Comparison of ENCODE assay signal across 1 cellular context in genomic region chr20:34621383-34622367, GRCh38.
TF ChIP-seq lines count a peak whose summit lies in the region.

No MANE protein-coding gene starts in this region.

TF ChIP-seq in HepG2, 621 proteins besides CTCF, POLR2A, EP300 and RAD21 (continued from another document and continues in another):
- TF ChIP-seq ZHX2 (IDR thresholded peaks at IDR 0.05; ENCODE audit: low read depth) (peak; percentile 66; the same call in 1 of the 2 replicates), ZHX2 (CRISPR knock-in tag; IDR thresholded peaks at IDR 0.05; ENCODE audit: borderline replicate concordance) (no peak), YEATS2 (CRISPR knock-in tag; IDR thresholded peaks at IDR 0.05; ENCODE audit: borderline replicate concordance) (peak; percentile 83; the same call in 1 of the 2 replicates), ZNF883 (CRISPR knock-in tag; IDR thresholded peaks at IDR 0.05; ENCODE audit: not compliant biosample characterization) (peak; percentile 15), ZNF382 (CRISPR knock-in tag; IDR thresholded peaks at IDR 0.05; ENCODE audit: borderline replicate concordance) (no peak), MXI1 (IDR thresholded peaks at IDR 0.05; ENCODE audit: borderline replicate concordance, low read depth, low read length) (peak; percentile 72; the same call in 1 of the 3 replicates), LBX2 (CRISPR knock-in tag; IDR thresholded peaks at IDR 0.05; ENCODE audit: borderline replicate concordance) (no peak), PHF20 (CRISPR knock-in tag; IDR thresholded peaks at IDR 0.05) (peak; percentile 52; the same call in 1 of the 2 replicates), ZNF275 (CRISPR knock-in tag; IDR thresholded peaks at IDR 0.05; ENCODE audit: borderline replicate concordance) (peak; percentile 98; the same call in 1 of the 2 replicates), KMT2A (CRISPR knock-in tag; IDR thresholded peaks at IDR 0.05) (no peak), ZNF850 (CRISPR knock-in tag; conservative IDR thresholded peaks at IDR 0.05) (no peak; the same call in 1 of the 2 replicates), SATB2 (CRISPR knock-in tag; IDR thresholded peaks at IDR 0.05) (peak; percentile 86; the same call in 1 of the 2 replicates), ZNF784 (CRISPR knock-in tag; IDR thresholded peaks at IDR 0.05; ENCODE audit: borderline replicate concordance) (peak; percentile 82; the same call in 1 of the 2 replicates), ARNT2 (CRISPR knock-in tag; IDR thresholded peaks at IDR 0.05; ENCODE audit: low read depth) (peak; percentile 52), ZNF543 (CRISPR knock-in tag; IDR thresholded peaks at IDR 0.05) (peak; percentile 89), HCFC1 (IDR thresholded peaks at IDR 0.05; ENCODE audit: low read depth, low read length) (no peak), ZNF256 (CRISPR knock-in tag; conservative IDR thresholded peaks at IDR 0.05) (peak; percentile 73; the same call in 1 of the 2 replicates), ZNF619 (CRISPR knock-in tag; IDR thresholded peaks at IDR 0.05) (no peak), ZSCAN22 (CRISPR knock-in tag; IDR thresholded peaks at IDR 0.05) (peak; percentile 21; the same call in 1 of the 2 replicates), GABPA (IDR thresholded peaks at IDR 0.05; ENCODE audit: low read depth, low read length) (no peak), GABPA (CRISPR knock-in tag; IDR thresholded peaks at IDR 0.05; ENCODE audit: low read depth) (peak; percentile 66), GLMP (CRISPR knock-in tag; IDR thresholded peaks at IDR 0.05; ENCODE audit: borderline replicate concordance) (no peak), KDM4B (CRISPR knock-in tag; IDR thresholded peaks at IDR 0.05) (peak; percentile 95), SMAD9 (CRISPR knock-in tag; IDR thresholded peaks at IDR 0.05) (no peak), NR2C2 (CRISPR knock-in tag; IDR thresholded peaks at IDR 0.05; ENCODE audit: borderline replicate concordance) (peak; percentile 80; the same call in 1 of the 2 replicates), ZNF280B (CRISPR knock-in tag; IDR thresholded peaks at IDR 0.05; ENCODE audit: borderline replicate concordance) (no peak; the same call in 1 of the 2 replicates), ZNF432 (CRISPR knock-in tag; IDR thresholded peaks at IDR 0.05; ENCODE audit: borderline replicate concordance) (no peak), ZNF670 (CRISPR knock-in tag; IDR thresholded peaks at IDR 0.05; ENCODE audit: borderline replicate concordance) (peak; percentile 98), ZNF160 (CRISPR knock-in tag; IDR thresholded peaks at IDR 0.05) (peak; percentile 96), NR2F2 (IDR thresholded peaks at IDR 0.05; ENCODE audit: borderline replicate concordance, low read depth) (peak; percentile 90), ZFP36L1 (CRISPR knock-in tag; IDR thresholded peaks at IDR 0.05) (peak; percentile 97; the same call in 1 of the 2 replicates), ZNF747 (CRISPR knock-in tag; IDR thresholded peaks at IDR 0.05; ENCODE audit: borderline replicate concordance) (peak; percentile 90; the same call in 1 of the 2 replicates), ZNF136 (CRISPR knock-in tag; IDR thresholded peaks at IDR 0.05; ENCODE audit: low read depth) (peak; percentile 87; the same call in 1 of the 2 replicates), REL (CRISPR knock-in tag; conservative IDR thresholded peaks at IDR 0.05) (0 out of 2 replicates have a peak, but pooled peaks have one; percentile 83), SRF (IDR thresholded peaks at IDR 0.05; ENCODE audit: low read depth, low read length) (peak; percentile 32; the same call in 1 of the 2 replicates), ELF3 (CRISPR knock-in tag; IDR thresholded peaks at IDR 0.05) (peak; percentile 97), ZMAT3 (CRISPR knock-in tag; conservative IDR thresholded peaks at IDR 0.05) (peak; percentile 67; the same call in 1 of the 2 replicates), HNF4G (IDR thresholded peaks at IDR 0.05; ENCODE audit: borderline replicate concordance, low read depth, low read length) (peak; percentile 94), HNF4G (CRISPR knock-in tag; IDR thresholded peaks at IDR 0.05; ENCODE audit: borderline replicate concordance, low read depth) (peak; percentile 91; the same call in 1 of the 2 replicates), CAMTA2 (CRISPR knock-in tag; IDR thresholded peaks at IDR 0.05; ENCODE audit: borderline replicate concordance) (no peak), HMG20B (CRISPR knock-in tag; conservative IDR thresholded peaks at IDR 0.05) (peak; percentile 86), ZBTB34 (CRISPR knock-in tag; IDR thresholded peaks at IDR 0.05) (no peak; the same call in 1 of the 2 replicates), IRX3 (CRISPR knock-in tag; IDR thresholded peaks at IDR 0.05; ENCODE audit: borderline replicate concordance, low read depth) (no peak), ZNF383 (CRISPR knock-in tag; IDR thresholded peaks at IDR 0.05; ENCODE audit: borderline replicate concordance) (no peak), XBP1 (CRISPR knock-in tag; IDR thresholded peaks at IDR 0.05) (peak; percentile 37; the same call in 1 of the 2 replicates), NFE2L2 (IDR thresholded peaks at IDR 0.05; ENCODE audit: low read length) (no peak), FOXM1 (CRISPR knock-in tag; IDR thresholded peaks at IDR 0.05) (no peak; the same call in 1 of the 2 replicates), ZBTB21 (CRISPR knock-in tag; IDR thresholded peaks at IDR 0.05) (0 out of 2 replicates have a peak, but pooled peaks have one; percentile 67), KDM2A (CRISPR knock-in tag; IDR thresholded peaks at IDR 0.05; ENCODE audit: borderline replicate concordance, low read depth) (peak; percentile 31), HNRNPLL (IDR thresholded peaks at IDR 0.05; ENCODE audit: low read depth, low read length, poor library complexity, severe bottlenecking) (no peak), MED8 (CRISPR knock-in tag; IDR thresholded peaks at IDR 0.05; ENCODE audit: insufficient replicate concordance) (peak; percentile 79), CENPX (CRISPR knock-in tag; IDR thresholded peaks at IDR 0.05) (no peak), STAT5B (CRISPR knock-in tag; IDR thresholded peaks at IDR 0.05) (peak; percentile 52; the same call in 1 of the 2 replicates), SETDB1 (CRISPR knock-in tag; IDR thresholded peaks at IDR 0.05; ENCODE audit: borderline replicate concordance) (no peak), ZNF556 (CRISPR knock-in tag; IDR thresholded peaks at IDR 0.05; ENCODE audit: borderline replicate concordance) (peak; percentile 95), RFX1 (IDR thresholded peaks at IDR 0.05) (peak; percentile 33; the same call in 1 of the 2 replicates), POLR2AphosphoS2 (IDR thresholded peaks at IDR 0.05; ENCODE audit: low read depth, low read length) (no peak), ZNF614 (CRISPR knock-in tag; IDR thresholded peaks at IDR 0.05; ENCODE audit: borderline replicate concordance) (peak; percentile 95), ZNF124 (CRISPR knock-in tag; IDR thresholded peaks at IDR 0.05) (peak; percentile 72), NFATC3 (CRISPR knock-in tag; IDR thresholded peaks at IDR 0.05) (0 out of 2 replicates have a peak, but pooled peaks have one; percentile 18), SP5 (CRISPR knock-in tag; IDR thresholded peaks at IDR 0.05; ENCODE audit: borderline replicate concordance, low read depth) (peak; percentile 89), ATM (IDR thresholded peaks at IDR 0.05; ENCODE audit: borderline replicate concordance) (no peak), REPIN1 (CRISPR knock-in tag; IDR thresholded peaks at IDR 0.05; ENCODE audit: borderline replicate concordance, low read depth) (peak; percentile 81), ZC3H13 (CRISPR knock-in tag; IDR thresholded peaks at IDR 0.05) (peak; percentile 81; the same call in 1 of the 2 replicates), KDM1A (CRISPR knock-in tag; IDR thresholded peaks at IDR 0.05) (peak; percentile 77), GLI4 (CRISPR knock-in tag; IDR thresholded peaks at IDR 0.05; ENCODE audit: borderline replicate concordance) (peak; percentile 74; the same call in 1 of the 2 replicates)
